In genomic region chr4:119103263-119103662, GRCh38 we compare ENCODE assay signal across 1 cellular context.
TF ChIP-seq lines count a peak whose summit lies in the region.

No MANE protein-coding gene starts in this region.

TF ChIP-seq in WTC11, 78 proteins besides CTCF, POLR2A, EP300 and RAD21 (continued from another document):
- TF ChIP-seq ARID4B (CRISPR knock-in tag; IDR thresholded peaks at IDR 0.05; ENCODE audit: borderline replicate concordance) = no peak
- no peak for TF ChIP-seq NR2C2 (CRISPR knock-in tag; IDR thresholded peaks at IDR 0.05)
- no peak for TF ChIP-seq STAT6 (CRISPR knock-in tag; conservative IDR thresholded peaks at IDR 0.05; ENCODE audit: low read depth)
- TF ChIP-seq E2F5 (CRISPR knock-in tag; IDR thresholded peaks at IDR 0.05) = no peak
- TF ChIP-seq ZNF121 (CRISPR knock-in tag; IDR thresholded peaks at IDR 0.05) = no peak
- no peak for TF ChIP-seq ZNF416 (CRISPR knock-in tag; IDR thresholded peaks at IDR 0.05)
- TF ChIP-seq ZNF425 (CRISPR knock-in tag; conservative IDR thresholded peaks at IDR 0.05) = no peak
